Comparison of ENCODE assay signal across 1 cellular context in the genomic region with DNA sequence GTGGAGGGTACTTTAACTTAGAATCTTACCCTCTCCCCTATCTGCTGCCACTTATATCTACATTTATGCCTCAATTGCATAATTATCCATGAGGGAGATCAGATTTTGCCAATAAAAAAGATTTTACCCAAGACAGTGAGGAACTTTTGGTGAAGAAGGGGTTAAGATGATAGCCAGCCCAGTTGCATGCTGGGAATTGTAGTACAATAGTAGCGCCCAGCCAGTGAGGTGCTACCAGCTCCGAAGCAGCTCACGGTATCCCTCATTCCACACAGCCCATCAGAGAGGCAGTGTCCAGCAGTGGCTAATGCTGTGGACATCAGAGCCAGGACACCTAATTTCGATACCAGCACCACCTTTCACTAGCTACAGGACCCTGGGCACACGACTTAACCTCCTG.
TF ChIP-seq lines count a peak whose summit lies in the region.

No MANE protein-coding gene starts in this region.

TF ChIP-seq in K562, 482 proteins besides CTCF, POLR2A, EP300 and RAD21 (continued from another document):
- TF ChIP-seq ZNF143 (CRISPR knock-in tag; IDR thresholded peaks at IDR 0.05), result peak; percentile 73
- no peak for TF ChIP-seq SAFB (IDR thresholded peaks at IDR 0.05; ENCODE audit: borderline replicate concordance, low read depth, low read length)
- TF ChIP-seq ERF (CRISPR knock-in tag; IDR thresholded peaks at IDR 0.05), result no peak
- no peak for TF ChIP-seq ZFPM2 (CRISPR knock-in tag; IDR thresholded peaks at IDR 0.05)
- peak; percentile 80 for TF ChIP-seq HCFC1 (IDR thresholded peaks at IDR 0.05; ENCODE audit: low read depth, low read length)
